ENCODE assay signal across 1 cellular context in genomic region chr11:71540521-71541304, GRCh38.
TF ChIP-seq lines count a peak whose summit lies in the region.

No MANE protein-coding gene starts in this region.

TF ChIP-seq in GM12878, 131 proteins besides CTCF, POLR2A, EP300 and RAD21:
- peak; percentile 73 for TF ChIP-seq RUNX3 (IDR thresholded peaks at IDR 0.05; ENCODE audit: low read length)
- 0 out of 2 replicates have a peak, but pooled peaks have one; percentile 5 for TF ChIP-seq TCF3 (IDR thresholded peaks at IDR 0.05; ENCODE audit: borderline replicate concordance, insufficient read depth, low read depth, low read length)
- TF ChIP-seq CBX5 (IDR thresholded peaks at IDR 0.05; ENCODE audit: low read depth) = peak; percentile 82; the same call in 1 of the 2 replicates
- peak; percentile 93 for TF ChIP-seq KLF5 (IDR thresholded peaks at IDR 0.05; ENCODE audit: partially characterized antibody)
- 0 out of 2 replicates have a peak, but pooled peaks have one; percentile 11 for TF ChIP-seq ATF2 (IDR thresholded peaks at IDR 0.05; ENCODE audit: low read length)
- TF ChIP-seq SP1 (IDR thresholded peaks at IDR 0.05; ENCODE audit: low read depth, low read length) = peak; percentile 6
- TF ChIP-seq EED (IDR thresholded peaks at IDR 0.05; ENCODE audit: low read depth) = peak; percentile 61; the same call in 1 of the 2 replicates
- TF ChIP-seq ZBED1 (IDR thresholded peaks at IDR 0.05; ENCODE audit: borderline replicate concordance) = peak; percentile 76
- peak; percentile 57; the same call in 1 of the 2 replicates for TF ChIP-seq TARDBP (IDR thresholded peaks at IDR 0.05; ENCODE audit: borderline replicate concordance)
- TF ChIP-seq CREB1 (IDR thresholded peaks at IDR 0.05; ENCODE audit: low read depth) = peak; percentile 50; the same call in 1 of the 2 replicates
- peak; percentile 59; the same call in 1 of the 2 replicates for TF ChIP-seq IRF4 (IDR thresholded peaks at IDR 0.05; ENCODE audit: low read depth, low read length)
TF ChIP-seq in GM12878: peak in this region for 11; not testable (repeated sequence) for 120.
